35 cellular contexts compared by ENCODE assay signal in genomic region chr10:85997544-85997943, GRCh38.
"Had no signal": no experiment of that assay in that cellular context is flagged by ENCODE, and none has a peak within 500 bp of the region (broad histone marks: within the 10 kb centered on the region; RNA-seq: fewer than 3 reads in every experiment).

No MANE protein-coding gene starts in this region.

- H3K4me2 ChIP-seq: KMS-11 had no signal

- DNase-seq: Karpas-422, Kasumi-1, MG63, MM.1S, MV-4-11, NCI-H1048, NCI-H1092, NCI-H1092 treated with DMSO at 0.1 percent for 48 hours, NCI-H1105, NCI-H1105 treated with DMSO at 0.1 percent for 48 hours, NCI-H1417, NCI-H1417 treated with DMSO at 0.1 percent for 48 hours, NCI-H1436, NCI-H1436 treated with DMSO at 0.1 percent for 48 hours, NCI-H146, NCI-H1694, NCI-H1694 treated with DMSO at 0.1 percent for 48 hours, NCI-H187, NCI-H187 treated with DMSO at 0.1 percent for 48 hours, NCI-H1930, NCI-H2029, NCI-H2029 treated with DMSO at 0.1 percent for 48 hours, NCI-H2081, NCI-H2081 treated with DMSO at 0.1 percent for 48 hours, NCI-H2107, NCI-H2171, NCI-H2171 treated with DMSO at 0.1 percent for 48 hours, NCI-H2227 treated with DMSO at 0.1 percent for 48 hours, NCI-H226, NCI-H345, NCI-H446, NCI-H446 treated with DMSO at 0.1 percent for 48 hours, NCI-H510A, NCI-H510A treated with DMSO at 0.1 percent for 48 hours had no signal

- H3K27ac ChIP-seq: KMS-11 had no signal

- H3K9ac ChIP-seq: KMS-11 had no signal

- H3K36me3 ChIP-seq: MG63 had no signal

- H3K4me3 ChIP-seq: MG63 had no signal

- H3K9me3 ChIP-seq: MG63 had no signal

- H3K27me3 ChIP-seq: MG63 had no signal
